Comparison of ENCODE assay signal across 8 cellular contexts in genomic region chr11:85685131-85685819, GRCh38. TPM values are rescaled to one million over a fixed set of nuclear protein-coding genes. Genes with fewer than 3 reads are reported as not detected.
A peak's percentile ranks its signal among the peaks of the same experiment; 100 is the strongest.
DNase-seq lines count a peak whose midpoint lies in the region; ATAC-seq and TF ChIP-seq lines count a peak whose summit lies in the region.
"Had no signal": no experiment of that assay in that cellular context is flagged by ENCODE, and none has a peak within 500 bp of the region (broad histone marks: within the 10 kb centered on the region; RNA-seq: fewer than 3 reads in every experiment).

No MANE protein-coding gene starts in this region.

- no peaks in the 10 kb centered on the region for H3K9me3 Mint-ChIP-seq in CD8-positive, alpha-beta memory T cell

- POLR2A ChIA-PET in CD8-positive, alpha-beta memory T cell (lab: Charles Lee), result interaction anchor here (1.0 kb wide), 1 partner anchor 67 kb away, joined by 4 read pairs; no protein-coding TSS in a partner anchor

- peaks cover 19 to 21% (median 19%) of the 10 kb centered on the region in 3 donors for H3K4me1 Mint-ChIP-seq in CD8-positive, alpha-beta memory T cell

- CTCF ChIA-PET in CD8-positive, alpha-beta memory T cell (lab: Charles Lee), result interaction anchor here (0.6 to 1.6 kb wide), 4 partner anchors 13 to 522 kb away, joined by 3 to 4 read pairs (median 3); partner anchors contain the start of genes CCDC83 and CREBZF

- peaks cover 0 to 5% of the 10 kb centered on the region in 2 donors for H3K27me3 Mint-ChIP-seq in CD8-positive, alpha-beta memory T cell

- no peaks in the 10 kb centered on the region for H3K27me3 ChIP-seq in CD8-positive, alpha-beta memory T cell (ENCODE audit: insufficient read depth, low read length, poor library complexity, severe bottlenecking)
- H3K27me3 ChIP-seq: SJSA1 had no signal

- H3K36me3 ChIP-seq in CD8-positive, alpha-beta memory T cell (ENCODE audit: insufficient read depth, low read length), result no peaks in the 10 kb centered on the region
- no peaks in the 10 kb centered on the region for H3K36me3 ChIP-seq in mucosa of descending colon (ENCODE audit: low read depth)
- H3K36me3 ChIP-seq: SJSA1 had no signal

- intact Hi-C loops in mucosa of descending colon (cut with DNase I, micrococcal nuclease), result no loop called here

- ATAC-seq in mucosa of descending colon (peak; percentile 37), HG03432 (IDR thresholded peaks at IDR 0.05; ENCODE audit: unreplicated experiment) (no peak)

- no peaks in the 10 kb centered on the region for H3K4me1 ChIP-seq in CD8-positive, alpha-beta memory T cell (ENCODE audit: insufficient read depth, low read length)
- H3K4me1 ChIP-seq in mucosa of descending colon (ENCODE audit: low read depth), result no peaks in the 10 kb centered on the region
- H3K4me1 ChIP-seq: SJSA1 had no signal

- H3K27ac ChIP-seq in CD8-positive, alpha-beta memory T cell (ENCODE audit: low read depth, low read length), result no peak overlapping the region
- H3K27ac ChIP-seq: SJSA1 had no signal

- H3K9me3 ChIP-seq in CD8-positive, alpha-beta memory T cell (ENCODE audit: low read length), result no peaks in the 10 kb centered on the region
- H3K9me3 ChIP-seq in mucosa of descending colon, result no peaks in the 10 kb centered on the region
- H3K9me3 ChIP-seq: SJSA1 had no signal

- H3K4me3 Mint-ChIP-seq in CD8-positive, alpha-beta memory T cell, result peak overlapping the region in 1 of 7 donors; percentile 32

- no peak for TF ChIP-seq CTCF in mucosa of descending colon (IDR thresholded peaks at IDR 0.05)

- DNase-seq in CD8-positive, alpha-beta memory T cell, result no peak
- peak; percentile 32 for DNase-seq in amniotic epithelial cell (ENCODE audit: low read depth)
- DNase-seq in mucosa of descending colon, result peak in 2 of 3 donors; percentile 31 to 54
- no peak for DNase-seq in inferior parietal cortex (ENCODE audit: extremely low spot score)
- no peak for DNase-seq in stimulated activated CD4-positive, alpha-beta T cell treated with anti-CD3 and anti-CD28 coated beads, Interleukin-1b, Interleukin-23, amount 100 ng/mL, for 48 hours

- H3K27ac Mint-ChIP-seq in CD8-positive, alpha-beta memory T cell, result peak overlapping the region in 5 of 8 donors; percentile 5 to 72 (median 35)

- H3K36me3 Mint-ChIP-seq in CD8-positive, alpha-beta memory T cell, result peaks cover 3 to 9% (median 4%) of the 10 kb centered on the region in 3 donors

- no peak overlapping the region for H3K4me3 ChIP-seq in CD8-positive, alpha-beta memory T cell (ENCODE audit: low read length)
- H3K4me3 ChIP-seq in mucosa of descending colon, result no peak overlapping the region
- H3K4me3 ChIP-seq: SJSA1 had no signal

RNA-seq across cellular contexts. Expression of gene CCDC89, which starts 0.7 kb away (rescaled TPM):
- total RNA-seq in CD8-positive, alpha-beta memory T cell, result under 1 TPM; 0.20 to 0.22 TPM
- not detected for polyA plus RNA-seq in CD8-positive, alpha-beta memory T cell
- 1 to 10 TPM; 4.1 to 6.4 (median 4.1) TPM for total RNA-seq in mucosa of descending colon
- total RNA-seq: pulmonary artery endothelial cell had no signal

RNA-seq across cellular contexts. Expression of gene CREBZF, which starts 20.3 kb away (rescaled TPM):
- total RNA-seq in CD8-positive, alpha-beta memory T cell, result 10 to 100 TPM; 45.0 to 45.1 TPM
- 14.7 TPM for polyA plus RNA-seq in CD8-positive, alpha-beta memory T cell
- total RNA-seq in mucosa of descending colon, result 10 to 100 TPM; 37.6 to 45.6 (median 40.7) TPM

RNA-seq across cellular contexts. Expression of gene TMEM126A, which starts 37.5 kb away (rescaled TPM):
- 10 to 100 TPM; 70.0 to 73.0 TPM for total RNA-seq in CD8-positive, alpha-beta memory T cell
- polyA plus RNA-seq in CD8-positive, alpha-beta memory T cell, result 72.3 TPM
- total RNA-seq in mucosa of descending colon, result 10 to 100 TPM; 18.8 to 25.8 (median 19.4) TPM

RNA-seq across cellular contexts. Expression of gene TMEM126B, which starts 56.9 kb away (rescaled TPM):
- 10 to 100 TPM; 48.3 to 52.0 TPM for total RNA-seq in CD8-positive, alpha-beta memory T cell
- polyA plus RNA-seq in CD8-positive, alpha-beta memory T cell, result 58.1 TPM
- 10 to 100 TPM; 35.3 to 44.1 (median 38.7) TPM for total RNA-seq in mucosa of descending colon

RNA-seq across cellular contexts. Expression of gene DLG2, which starts 58.1 kb away (rescaled TPM):
- total RNA-seq in CD8-positive, alpha-beta memory T cell, result 1 to 10 TPM; 1.3 to 1.5 TPM
- 0.81 TPM for polyA plus RNA-seq in CD8-positive, alpha-beta memory T cell
- 10 to 100 TPM in 1 of 3 donors, 1 to 10 TPM in 2; 2.1 to 11.1 (median 2.4) TPM for total RNA-seq in mucosa of descending colon

Comparison
In these comparisons a context has a peak if more than half of its experiments do, and no peak if none do; other contexts are left out.
1. DNase-seq: peak in amniotic epithelial cell (single experiment) and mucosa of descending colon (2 of 3); none in CD8-positive, alpha-beta memory T cell (0 of 5), inferior parietal cortex (single experiment) and stimulated activated CD4-positive, alpha-beta T cell treated with anti-CD3 and anti-CD28 coated beads, Interleukin-1b, Interleukin-23, amount 100 ng/mL, for 48 hours (single experiment).
2. RNA of gene CCDC89, which starts 0.7 kb away (total RNA-seq): 4.1 to 6.4 TPM in mucosa of descending colon; 0.20 to 0.22 TPM in CD8-positive, alpha-beta memory T cell; every median in the first group is over 4 times any median in the second.